ENCODE assay signal across 21 cellular contexts in the genomic region with DNA sequence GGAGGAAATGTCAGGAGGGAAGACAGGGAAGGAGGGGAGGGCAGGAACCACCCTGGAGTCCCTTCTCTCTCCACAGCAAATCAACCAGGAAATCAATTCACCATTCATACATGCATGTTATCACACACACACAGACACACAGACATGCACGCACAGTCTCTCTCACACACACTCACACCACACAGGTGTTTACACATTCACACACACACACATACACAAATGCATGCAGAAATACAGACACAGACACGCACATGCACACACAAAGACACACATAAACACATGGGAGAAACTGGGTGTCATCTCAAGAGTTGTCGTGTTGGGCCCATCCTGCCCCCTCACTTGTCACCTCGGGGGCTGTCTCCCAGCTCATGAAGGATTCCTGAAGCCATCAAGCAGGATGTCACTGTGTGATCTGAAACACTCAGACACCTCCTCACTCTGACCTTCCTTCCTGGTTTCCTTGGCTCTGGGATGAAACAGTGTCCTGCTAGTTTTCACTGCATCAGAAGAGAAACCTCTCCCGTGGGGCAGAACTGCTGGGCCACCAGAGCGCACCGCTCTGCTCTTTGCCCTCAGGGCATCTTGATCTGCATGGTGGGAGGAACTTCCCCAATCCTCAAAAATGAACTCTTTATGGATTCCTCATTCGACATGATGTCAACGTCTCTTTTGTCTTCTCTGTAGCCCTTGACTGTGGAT. TPM values are rescaled to one million over a fixed set of nuclear protein-coding genes. Genes with fewer than 3 reads are reported as not detected.
"Had no signal": no experiment of that assay in that cellular context is flagged by ENCODE, and none has a peak within 500 bp of the region (broad histone marks: within the 10 kb centered on the region; RNA-seq: fewer than 3 reads in every experiment).

No MANE protein-coding gene starts in this region.

- H3K4me3 ChIP-seq: body of pancreas, colonic mucosa, lung, tibial nerve had no signal

- ATAC-seq: body of pancreas had no signal

- DNase-seq: activated CD4-positive, alpha-beta T cell treated with anti-CD3 and anti-CD28 coated beads, Interleukin-2, amount 50 U/mL, for 4 hours; activated naive CD4-positive, alpha-beta T cell treated with anti-CD3 and anti-CD28 coated beads for 36 hours; activated T-cell treated with anti-CD3 and anti-CD28 coated beads, Interleukin-2, amount 50 U/mL, for 24 hours; body of pancreas; central memory CD4-positive, alpha-beta T cell; colonic mucosa; erythroblast; foreskin melanocyte; hypothalamus; islet precursor cell; nephron progenitor cell; nucleus accumbens; posterior cingulate gyrus; stimulated activated CD4-positive, alpha-beta T cell treated with anti-CD3 and anti-CD28 coated beads, Interleukin-2, amount 100 ng/mL, for 24 hours had no signal

- H3K36me3 ChIP-seq: colonic mucosa, tibial nerve had no signal

- H3K27ac Mint-ChIP-seq: activated naive CD4-positive, alpha-beta T cell treated with anti-CD3 and anti-CD28 coated beads for 36 hours; activated T-cell treated with anti-CD3 and anti-CD28 coated beads, Interleukin-2, amount 50 U/mL, for 24 hours; nephron progenitor cell; stimulated activated naive CD8-positive, alpha-beta T cell treated with anti-CD3 and anti-CD28 coated beads, Interleukin-15, Interleukin-2, amounts not matched to agents 100 ng/mL and 50 ng/mL, for 24 hours had no signal

- H3K4me1 ChIP-seq: body of pancreas, colonic mucosa, tibial nerve had no signal

- H3K4me3 Mint-ChIP-seq: activated naive CD4-positive, alpha-beta T cell treated with anti-CD3 and anti-CD28 coated beads for 36 hours; activated T-cell treated with anti-CD3 and anti-CD28 coated beads, Interleukin-2, amount 50 U/mL, for 24 hours; nephron progenitor cell; stimulated activated naive CD8-positive, alpha-beta T cell treated with anti-CD3 and anti-CD28 coated beads, Interleukin-15, Interleukin-2, amounts not matched to agents 100 ng/mL and 50 ng/mL, for 24 hours had no signal

- FAIRE-seq: endometrium had no signal

- H3K4me1 Mint-ChIP-seq: nephron progenitor cell had no signal

- H3K9me3 ChIP-seq: body of pancreas, colonic mucosa had no signal

- H3K27ac ChIP-seq: body of pancreas, colonic mucosa, tibial nerve had no signal

- H3K27me3 ChIP-seq: body of pancreas, colonic mucosa, tibial nerve had no signal

RNA-seq across cellular contexts. Expression of gene RAET1G, which starts 9.2 kb away (rescaled TPM):
- total RNA-seq: activated naive CD4-positive, alpha-beta T cell treated with anti-CD3 and anti-CD28 coated beads for 36 hours; body of pancreas; myocyte; skeletal muscle tissue; T-helper 2 cell treated with Interferon-gamma antibody and Interleukin-4, amounts not matched to agents 100 ng/mL and 5 ng/mL, for 36 hours had no signal

RNA-seq across cellular contexts. Expression of gene RAET1E, which starts 15.8 kb away (rescaled TPM):
- total RNA-seq: activated naive CD4-positive, alpha-beta T cell treated with anti-CD3 and anti-CD28 coated beads for 36 hours; body of pancreas; T-helper 2 cell treated with Interferon-gamma antibody and Interleukin-4, amounts not matched to agents 100 ng/mL and 5 ng/mL, for 36 hours had no signal

RNA-seq across cellular contexts. Expression of gene ULBP2, which starts 28.1 kb away (rescaled TPM):
- total RNA-seq: skeletal muscle tissue had no signal

RNA-seq across cellular contexts. Expression of gene ULBP1, which starts 50.1 kb away (rescaled TPM):
- total RNA-seq: body of pancreas, colonic mucosa, skeletal muscle tissue had no signal
